19 cellular contexts compared by ENCODE assay signal in genomic region chr14:104692261-104692938, GRCh38. TPM values are rescaled to one million over a fixed set of nuclear protein-coding genes. Genes with fewer than 3 reads are reported as not detected.
A peak's percentile ranks its signal among the peaks of the same experiment; 100 is the strongest.
DNase-seq lines count a peak whose midpoint lies in the region; ATAC-seq and TF ChIP-seq lines count a peak whose summit lies in the region.
"Had no signal": no experiment of that assay in that cellular context is flagged by ENCODE, and none has a peak within 500 bp of the region (broad histone marks: within the 10 kb centered on the region; RNA-seq: fewer than 3 reads in every experiment).

No MANE protein-coding gene starts in this region.

- no peak overlapping the region for H3K4ac ChIP-seq in mesendoderm (ENCODE audit: low read depth, low read length)

- no peak for TF ChIP-seq RAD21 in SK-N-SH (IDR thresholded peaks at IDR 0.05; ENCODE audit: low read length)

- no peak overlapping the region for H2BK15ac ChIP-seq in mesendoderm (replicated peaks; ENCODE audit: low read depth)

- no peak overlapping the region for H3K4me3 ChIP-seq in mesendoderm (ENCODE audit: low read length)
- H3K4me3 ChIP-seq in tibial artery: no peak overlapping the region
- no peak overlapping the region for H3K4me3 ChIP-seq in SK-N-SH (ENCODE audit: low read depth in 2 of 2, low read length in 1 of 2)
- H3K4me3 ChIP-seq: mucosa of descending colon, thoracic aorta had no signal

- CTCF ChIA-PET in activated CD8-positive, alpha-beta T cell treated with anti-CD3 and anti-CD28 coated beads, Interleukin-2, amount 10 ng/mL, durations not matched to agents 7 days and 5 days (lab: Charles Lee): no interaction called here
- CTCF ChIA-PET in SK-N-SH (lab: Yijun Ruan, JAX): no interaction called here

- H3K18ac ChIP-seq in mesendoderm (ENCODE audit: low read length): no peak overlapping the region

- DNase-seq in Right ventricle myocardium inferior (ENCODE audit: missing footprints) (peak; percentile 53), cardiac septum (ENCODE audit: low spot score) (no peak), mesendoderm (no peak), tibial artery (no peak), SIG-M5 treated with dmso at 0.1 percent for 504 hours (lab: John Stamatoyannopoulos, UW; ENCODE audit: unreplicated experiment) (no peak), SK-N-SH (no peak)
- no peak for DNase-seq in activated CD8-positive, alpha-beta T cell treated with anti-CD3 and anti-CD28 coated beads, Interleukin-2, amount 10 ng/mL, durations not matched to agents 7 days and 5 days
- DNase-seq: activated CD4-positive, alpha-beta T cell treated with anti-CD3 and anti-CD28 coated beads, Interleukin-2, amount 50 U/mL, for 1 hour; cortex of kidney; DMS 273 treated with DMSO at 0.1 percent for 48 hours; erythroblast; kidney; NCI-H2107; NCI-H82; RPMI8226 had no signal

- peaks cover 66% of the 10 kb centered on the region for H4K20me1 ChIP-seq in SK-N-SH (ENCODE audit: insufficient read depth)

- peaks cover 44% of the 10 kb centered on the region for H3K79me2 ChIP-seq in mesendoderm (ENCODE audit: control insufficient read depth, insufficient read depth, low read length)
- peaks cover 70% of the 10 kb centered on the region for H3K79me2 ChIP-seq in SK-N-SH (ENCODE audit: insufficient read depth)

- H3K27me3 ChIP-seq in mesendoderm (ENCODE audit: insufficient read depth, low read length, poor library complexity) (no peaks in the 10 kb centered on the region), tibial artery (no peaks in the 10 kb centered on the region), SK-N-SH (ENCODE audit: insufficient read depth) (no peaks in the 10 kb centered on the region)
- H3K27me3 ChIP-seq: ascending aorta had no signal

- peaks cover 72% of the 10 kb centered on the region for H3K4me1 Mint-ChIP-seq in activated CD8-positive, alpha-beta T cell treated with anti-CD3 and anti-CD28 coated beads, Interleukin-2, amount 10 ng/mL, durations not matched to agents 7 days and 5 days (ENCODE audit: low read depth)

- H3K4me2 ChIP-seq in mesendoderm (ENCODE audit: low read length): no peak overlapping the region
- H3K4me2 ChIP-seq in SK-N-SH: no peak overlapping the region

- H2BK5ac ChIP-seq in mesendoderm (ENCODE audit: low read length): no peak overlapping the region

- POLR2A ChIA-PET in activated CD8-positive, alpha-beta T cell treated with anti-CD3 and anti-CD28 coated beads, Interleukin-2, amount 10 ng/mL, durations not matched to agents 7 days and 5 days (lab: Charles Lee): interaction anchor here (3.2 kb wide), 1 partner anchor 14 kb away, joined by 14 read pairs; no protein-coding TSS in a partner anchor
- POLR2A ChIA-PET in SK-N-SH (lab: Yijun Ruan, JAX): interaction anchor here (0.6 kb wide), 1 partner anchor 17 kb away, joined by 3 read pairs; no protein-coding TSS in a partner anchor

- H3K9ac ChIP-seq in mesendoderm (ENCODE audit: low read length) (no peak overlapping the region), SK-N-SH (no peak overlapping the region)

- no peak overlapping the region for H3K23ac ChIP-seq in mesendoderm (ENCODE audit: low read length)

- H2BK120ac ChIP-seq in mesendoderm (ENCODE audit: low read depth, low read length): no peak overlapping the region

- no peaks in the 10 kb centered on the region for H3K27me3 Mint-ChIP-seq in activated CD8-positive, alpha-beta T cell treated with anti-CD3 and anti-CD28 coated beads, Interleukin-2, amount 10 ng/mL, durations not matched to agents 7 days and 5 days (ENCODE audit: low read depth)

- no peak for TF ChIP-seq EP300 in SK-N-SH (IDR thresholded peaks at IDR 0.05; ENCODE audit: borderline replicate concordance in 1 of 2, low read depth in 1 of 2, low read length in 1 of 2)

- H3K36me3 Mint-ChIP-seq in activated CD8-positive, alpha-beta T cell treated with anti-CD3 and anti-CD28 coated beads, Interleukin-2, amount 10 ng/mL, durations not matched to agents 7 days and 5 days (ENCODE audit: low read depth): peaks cover 34% of the 10 kb centered on the region

- H4K5ac ChIP-seq in mesendoderm (ENCODE audit: low read length): no peak overlapping the region

- H3K4me1 ChIP-seq in mesendoderm (ENCODE audit: control insufficient read depth, low read depth, low read length) (peaks cover 17% of the 10 kb centered on the region), tibial artery (peaks cover 18 to 93% (median 88%) of the 10 kb centered on the region in 4 donors), SK-N-SH (ENCODE audit: control insufficient read depth in 1 of 2, insufficient read depth in 2 of 2, low read depth in 1 of 2, low read length in 1 of 2) (peaks cover 13 to 46% of the 10 kb centered on the region in 2 experiments)

- no peaks in the 10 kb centered on the region for H3K9me3 Mint-ChIP-seq in activated CD8-positive, alpha-beta T cell treated with anti-CD3 and anti-CD28 coated beads, Interleukin-2, amount 10 ng/mL, durations not matched to agents 7 days and 5 days (ENCODE audit: insufficient read depth)

- H3K36me3 ChIP-seq in mesendoderm (ENCODE audit: control insufficient read depth, insufficient read depth, low read length): peaks cover 1% of the 10 kb centered on the region
- peaks cover 0 to 15% (median 10%) of the 10 kb centered on the region in 3 donors for H3K36me3 ChIP-seq in tibial artery
- peaks cover 3 to 16% of the 10 kb centered on the region in 2 experiments for H3K36me3 ChIP-seq in SK-N-SH (replicated peaks in 1 of 2; ENCODE audit: control insufficient read depth in 1 of 2, insufficient read depth in 2 of 2, low read length in 1 of 2)
- H3K36me3 ChIP-seq: thoracic aorta had no signal

- peaks cover 13% of the 10 kb centered on the region for H3F3A ChIP-seq in SK-N-SH (replicated peaks; ENCODE audit: insufficient read depth)

- ATAC-seq in Right ventricle myocardium inferior: no peak
- ATAC-seq in activated CD8-positive, alpha-beta T cell treated with anti-CD3 and anti-CD28 coated beads, Interleukin-2, amount 10 ng/mL, durations not matched to agents 7 days and 5 days: no peak
- no peak for ATAC-seq in HG02885 (IDR thresholded peaks at IDR 0.05; ENCODE audit: poor library complexity, unreplicated experiment)
- ATAC-seq: mucosa of descending colon had no signal

- no CpG with 5 or more reads among the region's 15 CpGs for WGBS in mesendoderm (ENCODE audit: extremely low coverage, insufficient coverage, low lambda C conversion rate)
- 94% methylated on average over 5 of the region's 15 CpGs for WGBS in SK-N-SH (ENCODE audit: low lambda C conversion rate)

- intact Hi-C loops in Right ventricle myocardium inferior (cut with DNase I) (no loop called here), cardiac septum (cut with DNase I) (no loop called here), tibial artery (cut with DNase I; ENCODE audit: low total_unique reads) (no loop called here)

- H3K27ac Mint-ChIP-seq in activated CD8-positive, alpha-beta T cell treated with anti-CD3 and anti-CD28 coated beads, Interleukin-2, amount 10 ng/mL, durations not matched to agents 7 days and 5 days: peak overlapping the region; percentile 72

- H3K27ac ChIP-seq in mesendoderm (ENCODE audit: low read depth, low read length) (no peak overlapping the region), tibial artery (peak overlapping the region; percentile 88 to 93), SK-N-SH (ENCODE audit: low read depth in 2 of 2, low read length in 1 of 2) (no peak overlapping the region)

- peak overlapping the region; percentile 62 for H3K56ac ChIP-seq in mesendoderm (ENCODE audit: low read length)

- TF ChIP-seq CTCF in tibial artery (IDR thresholded peaks at IDR 0.05) (no peak), SK-N-SH (IDR thresholded peaks at IDR 0.05) (no peak)

- no peak overlapping the region for H2AFZ ChIP-seq in SK-N-SH (ENCODE audit: low read depth)

- no peak overlapping the region for H2AK5ac ChIP-seq in mesendoderm (ENCODE audit: low read length)

- peaks cover 36% of the 10 kb centered on the region for H3K79me1 ChIP-seq in mesendoderm (ENCODE audit: low read length)

- H3K9me2 ChIP-seq in SK-N-SH: no peaks in the 10 kb centered on the region

- no peaks in the 10 kb centered on the region for H3K9me3 ChIP-seq in tibial artery
- no peaks in the 10 kb centered on the region for H3K9me3 ChIP-seq in SK-N-SH
- H3K9me3 ChIP-seq: ascending aorta, mucosa of descending colon, thoracic aorta had no signal

- no peak overlapping the region for H4K8ac ChIP-seq in mesendoderm (ENCODE audit: low read depth, low read length)

- H3K4me3 Mint-ChIP-seq in activated CD8-positive, alpha-beta T cell treated with anti-CD3 and anti-CD28 coated beads, Interleukin-2, amount 10 ng/mL, durations not matched to agents 7 days and 5 days: no peak overlapping the region

TF ChIP-seq in SK-N-SH, 30 proteins besides CTCF, POLR2A, EP300 and RAD21 (continues in another document):
- TF ChIP-seq, protein P1, sequence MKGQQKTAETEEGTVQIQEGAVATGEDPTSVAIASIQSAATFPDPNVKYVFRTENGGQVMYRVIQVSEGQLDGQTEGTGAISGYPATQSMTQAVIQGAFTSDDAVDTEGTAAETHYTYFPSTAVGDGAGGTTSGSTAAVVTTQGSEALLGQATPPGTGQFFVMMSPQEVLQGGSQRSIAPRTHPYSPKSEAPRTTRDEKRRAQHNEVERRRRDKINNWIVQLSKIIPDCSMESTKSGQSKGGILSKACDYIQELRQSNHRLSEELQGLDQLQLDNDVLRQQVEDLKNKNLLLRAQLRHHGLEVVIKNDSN (IDR thresholded peaks at IDR 0.05; ENCODE audit: borderline replicate concordance, low read depth): no peak
- TF ChIP-seq RCOR1 (IDR thresholded peaks at IDR 0.05; ENCODE audit: low read length) (no peak), MXI1 (IDR thresholded peaks at IDR 0.05; ENCODE audit: low read depth, low read length) (no peak), SIN3A (IDR thresholded peaks at IDR 0.05; ENCODE audit: borderline replicate concordance, low read depth, low read length) (no peak), POLR2AphosphoS5 (IDR thresholded peaks at IDR 0.05; ENCODE audit: low read depth, low read length) (no peak)

RNA-seq across cellular contexts. Expression of gene INF2, which starts 3.0 kb away (rescaled TPM):
- 31.1 TPM for total RNA-seq in Right ventricle myocardium inferior
- total RNA-seq in cardiac septum: 41.2 TPM
- 100 to 1,000 TPM; 155 to 159 TPM for total RNA-seq in activated CD8-positive, alpha-beta T cell treated with anti-CD3 and anti-CD28 coated beads, Interleukin-2, amount 10 ng/mL, durations not matched to agents 7 days and 5 days
- polyA plus RNA-seq in mesendoderm (2013, experiment 1 of 2): 34.4 TPM
- polyA plus RNA-seq in mesendoderm (2013, experiment 2 of 2): 34.6 TPM
- polyA plus RNA-seq in SK-N-SH (2012; rRNA removed): 20.1 and 32.5 TPM in 2 replicates
- polyA plus RNA-seq in SK-N-SH (2012; cell fraction: cytosol; rRNA removed): 15.4 and 20.2 TPM in 2 replicates
- 97.9 and 115 TPM in 2 replicates for polyA plus RNA-seq in SK-N-SH (2012; cell fraction: nucleus; rRNA removed)

RNA-seq across cellular contexts. Expression of gene ADSS1, which starts 31.6 kb away (rescaled TPM):
- total RNA-seq in Right ventricle myocardium inferior (191 TPM), cardiac septum (114 TPM)
- total RNA-seq in activated CD8-positive, alpha-beta T cell treated with anti-CD3 and anti-CD28 coated beads, Interleukin-2, amount 10 ng/mL, durations not matched to agents 7 days and 5 days: 1 to 10 TPM; 1.8 TPM
- 2.0 TPM for polyA plus RNA-seq in mesendoderm (2013, experiment 1 of 2)
- 2.1 TPM for polyA plus RNA-seq in mesendoderm (2013, experiment 2 of 2)
- 11.8 and 14.3 TPM in 2 replicates for polyA plus RNA-seq in SK-N-SH (2012; rRNA removed)
- polyA plus RNA-seq in SK-N-SH (2012; cell fraction: cytosol; rRNA removed): 11.0 and 11.2 TPM in 2 replicates
- polyA plus RNA-seq in SK-N-SH (2012; cell fraction: nucleus; rRNA removed): 44.6 and 48.8 TPM in 2 replicates

Comparison
In these comparisons a context has a peak if more than half of its experiments do, and no peak if none do; other contexts are left out.
1. H3K27ac ChIP-seq: peak in tibial artery (2 of 2); none in mesendoderm (single experiment) and SK-N-SH (0 of 2).
2. RNA of gene ADSS1, which starts 31.6 kb away (total RNA-seq): 191 TPM in Right ventricle myocardium inferior (single experiment) and 114 TPM in cardiac septum (single experiment); 1.8 TPM in activated CD8-positive, alpha-beta T cell treated with anti-CD3 and anti-CD28 coated beads, Interleukin-2, amount 10 ng/mL, durations not matched to agents 7 days and 5 days; every median in the first group is over 10 times any median in the second.